Comparison of ENCODE assay signal across 17 cellular contexts in the genomic region with DNA sequence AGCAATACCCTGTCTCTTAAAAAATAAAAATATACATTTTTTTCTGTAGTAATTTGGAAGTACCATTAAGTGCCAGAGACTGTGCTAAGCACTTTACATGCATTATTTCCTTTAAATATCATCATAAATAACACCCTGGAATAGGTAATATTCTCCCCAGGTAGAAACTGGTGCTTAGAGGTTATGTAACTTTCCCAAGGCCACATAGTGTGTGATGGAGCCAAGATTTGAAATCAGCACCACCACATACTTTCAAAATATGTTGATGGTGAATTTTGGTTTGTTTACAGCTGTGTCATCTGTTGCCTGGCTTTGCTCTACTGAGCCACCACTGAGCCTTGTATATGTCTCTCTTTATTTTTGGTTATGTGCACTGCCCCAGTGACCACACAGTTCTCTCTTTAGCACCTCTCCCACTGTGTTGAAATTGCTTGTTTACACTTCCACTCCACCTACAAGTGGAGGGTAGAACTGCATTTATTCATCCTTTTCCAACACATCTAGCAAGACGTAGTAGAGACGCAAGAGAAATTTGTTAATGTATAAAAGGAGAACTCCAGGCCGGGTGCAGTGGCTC. TPM values are rescaled to one million over a fixed set of nuclear protein-coding genes. Genes with fewer than 3 reads are reported as not detected.
DNase-seq lines count a peak whose midpoint lies in the region; ATAC-seq and TF ChIP-seq lines count a peak whose summit lies in the region.
"Had no signal": no experiment of that assay in that cellular context is flagged by ENCODE, and none has a peak within 500 bp of the region (broad histone marks: within the 10 kb centered on the region; RNA-seq: fewer than 3 reads in every experiment).

No MANE protein-coding gene starts in this region.

- TF ChIP-seq CTCF in fibroblast of villous mesenchyme (IDR thresholded peaks at IDR 0.05; ENCODE audit: insufficient read depth, low read depth, low read length) (no peak), right lobe of liver (IDR thresholded peaks at IDR 0.05) (peak in 2 of 4 donors; percentile 4 to 7), type B pancreatic cell (conservative IDR thresholded peaks at IDR 0.05) (no peak), ascending aorta (IDR thresholded peaks at IDR 0.05) (no peak)

- H3K36me3 ChIP-seq in right lobe of liver (no peaks in the 10 kb centered on the region), ascending aorta (no peaks in the 10 kb centered on the region)

- H3K4me3 Mint-ChIP-seq in type B pancreatic cell = no peak overlapping the region

- peak overlapping the region in 1 of 3 donors; percentile 2 for H3K27ac ChIP-seq in right lobe of liver
- H3K27ac ChIP-seq in ascending aorta = no peak overlapping the region
- H3K27ac ChIP-seq: RWPE1 had no signal

- H3K36me3 Mint-ChIP-seq in type B pancreatic cell = peaks cover 16% of the 10 kb centered on the region

- H3K9me3 Mint-ChIP-seq in type B pancreatic cell = peaks cover 5% of the 10 kb centered on the region

- no peak overlapping the region for H3K27ac Mint-ChIP-seq in type B pancreatic cell

- H3K4me1 Mint-ChIP-seq in type B pancreatic cell (ENCODE audit: unreplicated experiment) = no peaks in the 10 kb centered on the region

- ATAC-seq in right lobe of liver (peak; percentile 80 to 92 (median 90)), HG03196 (IDR thresholded peaks at IDR 0.05; ENCODE audit: unreplicated experiment) (no peak)
- ATAC-seq: Panc1 had no signal

- intact Hi-C loops in right lobe of liver (cut with DNase I) = no loop called here
- intact Hi-C loops in ascending aorta (cut with DNase I) = no loop called here

- H3K4me3 ChIP-seq in fibroblast of villous mesenchyme (ENCODE audit: low read depth, low read length) (no peak overlapping the region), right lobe of liver (no peak overlapping the region), ascending aorta (no peak overlapping the region)

- H3K27me3 ChIP-seq in right lobe of liver = no peaks in the 10 kb centered on the region
- no peaks in the 10 kb centered on the region for H3K27me3 ChIP-seq in ascending aorta

- H3K27me3 Mint-ChIP-seq in type B pancreatic cell = no peaks in the 10 kb centered on the region

- no peaks in the 10 kb centered on the region for H3K9me3 ChIP-seq in right lobe of liver
- no peaks in the 10 kb centered on the region for H3K9me3 ChIP-seq in ascending aorta

- TF ChIP-seq POLR2A in right lobe of liver (IDR thresholded peaks at IDR 0.05) = no peak

- DNase-seq in DMS53 (lab: John Stamatoyannopoulos, UW) (peak; percentile 43), fibroblast of villous mesenchyme (ENCODE audit: low read depth) (peak; percentile 3), right lobe of liver (no peak), type B pancreatic cell (ENCODE audit: extremely low spot score, unreplicated experiment) (peak; percentile 4), ascending aorta (ENCODE audit: low spot score in 2 of 2) (no peak), cerebellar nuclear complex (lab: John Stamatoyannopoulos, UW) (no peak)
- DNase-seq: Calu3, NCI-H1048, NCI-H1417, NCI-H1694, NCI-H2029 treated with DMSO at 0.1 percent for 48 hours, NCI-H446 treated with DMSO at 0.1 percent for 48 hours, NCI-H69, SHP77 had no signal

- H3K4me1 ChIP-seq in right lobe of liver = peaks cover 0 to 13% (median 0%) of the 10 kb centered on the region in 4 donors
- no peaks in the 10 kb centered on the region for H3K4me1 ChIP-seq in ascending aorta

- WGBS in right lobe of liver (ENCODE audit: insufficient coverage, low coverage, low lambda C conversion rate, missing lambda C conversion rate) = 56% methylated on average over 3 of the region's 3 CpGs

RNA-seq across cellular contexts. Expression of gene NBR1, which starts 19.0 kb away (rescaled TPM):
- 79.9 and 135 TPM in 2 replicates for total RNA-seq in fibroblast of villous mesenchyme
- total RNA-seq in right lobe of liver = 10 to 100 TPM; 34.7 to 71.0 (median 49.2) TPM
- total RNA-seq in type B pancreatic cell (ENCODE audit: low replicate concordance) = 60.8 and 65.9 TPM in 2 replicates
- 45.6 TPM for total RNA-seq in ascending aorta

RNA-seq across cellular contexts. Expression of gene BRCA1, which starts 26.8 kb away (rescaled TPM):
- total RNA-seq in fibroblast of villous mesenchyme = 11.9 and 16.8 TPM in 2 replicates
- 1 to 10 TPM; 3.1 to 6.7 (median 3.9) TPM for total RNA-seq in right lobe of liver
- 19.4 and 38.9 TPM in 2 replicates for total RNA-seq in type B pancreatic cell (ENCODE audit: low replicate concordance)
- total RNA-seq in ascending aorta = 0.85 TPM

RNA-seq across cellular contexts. Expression of gene TMEM106A, which starts 59.7 kb away (rescaled TPM):
- 11.0 and 11.7 TPM in 2 replicates for total RNA-seq in fibroblast of villous mesenchyme
- 1 to 10 TPM; 3.1 to 8.4 (median 4.5) TPM for total RNA-seq in right lobe of liver
- 4.4 TPM in 2 replicates for total RNA-seq in type B pancreatic cell (ENCODE audit: low replicate concordance)
- total RNA-seq in ascending aorta = 18.5 TPM

Comparison
In these comparisons a context has a peak if more than half of its experiments do, and no peak if none do; other contexts are left out.
1. DNase-seq: peak in DMS53 (single experiment), fibroblast of villous mesenchyme (single experiment) and type B pancreatic cell (single experiment); none in right lobe of liver (0 of 3), ascending aorta (0 of 2) and cerebellar nuclear complex (0 of 2).